Comparison of ENCODE assay signal across 23 cellular contexts in genomic region chr3:49649576-49649975, GRCh38.
"Had no signal": no experiment of that assay in that cellular context is flagged by ENCODE, and none has a peak within 500 bp of the region (broad histone marks: within the 10 kb centered on the region; RNA-seq: fewer than 3 reads in every experiment).

No MANE protein-coding gene starts in this region.

- H2AFZ ChIP-seq: neural progenitor cell had no signal

- ATAC-seq: activated T-cell treated with anti-CD3 and anti-CD28 coated beads, Interleukin-2, amount 50 U/mL, for 4 hours; esophagus mucosa; gastroesophageal sphincter; heart left ventricle; naive thymus-derived CD4-positive, alpha-beta T cell; pancreas; stimulated activated naive CD8-positive, alpha-beta T cell treated with anti-CD3 and anti-CD28 coated beads, Interleukin-15, Interleukin-2, amounts not matched to agents 100 U/mL and 50 U/mL, for 24 hours had no signal

- H3K27ac ChIP-seq: coronary artery, gastroesophageal sphincter, neural progenitor cell, pancreas, sigmoid colon, tibial nerve, uterus had no signal

- H3K36me3 ChIP-seq: gastroesophageal sphincter, neural progenitor cell, pancreas, sigmoid colon, uterus had no signal

- H3K4me1 ChIP-seq: gastroesophageal sphincter, neural progenitor cell, sigmoid colon, tibial nerve, uterus had no signal

- H3K9me3 Mint-ChIP-seq: activated CD4-positive, alpha-beta T cell treated with anti-CD3 and anti-CD28 coated beads, Interleukin-2, amount 10 ng/mL, durations not matched to agents 24 days and 14 days; activated naive CD4-positive, alpha-beta T cell treated with anti-CD3 and anti-CD28 coated beads, Interleukin-2, amount 10 ng/mL, durations not matched to agents 7 days and 5 days; activated T-cell treated with anti-CD3 and anti-CD28 coated beads, Interleukin-2, amount 50 U/mL, for 4 hours; central memory CD8-positive, alpha-beta T cell; neural progenitor cell; T-helper 1 cell treated with Interleukin-12 subunit alpha and Interleukin-12 subunit beta and Interleukin-4 antibody, amounts not matched to agents 30 μg/mL and 1 μg/mL, for 36 hours had no signal

- H3K4me2 ChIP-seq: neural progenitor cell had no signal

- H3K4me1 Mint-ChIP-seq: activated CD4-positive, alpha-beta T cell treated with anti-CD3 and anti-CD28 coated beads, Interleukin-2, amount 10 ng/mL, durations not matched to agents 24 days and 14 days; central memory CD8-positive, alpha-beta T cell had no signal

- H3K27me3 Mint-ChIP-seq: activated CD4-positive, alpha-beta T cell treated with anti-CD3 and anti-CD28 coated beads, Interleukin-2, amount 10 ng/mL, durations not matched to agents 24 days and 14 days; activated naive CD4-positive, alpha-beta T cell treated with anti-CD3 and anti-CD28 coated beads, Interleukin-2, amount 10 ng/mL, durations not matched to agents 7 days and 5 days; central memory CD8-positive, alpha-beta T cell; naive thymus-derived CD4-positive, alpha-beta T cell had no signal

- H3K36me3 Mint-ChIP-seq: activated naive CD4-positive, alpha-beta T cell treated with anti-CD3 and anti-CD28 coated beads, Interleukin-2, amount 10 ng/mL, durations not matched to agents 7 days and 5 days; naive thymus-derived CD4-positive, alpha-beta T cell; neural progenitor cell had no signal

- H3K27ac Mint-ChIP-seq: activated CD4-positive, alpha-beta T cell treated with anti-CD3 and anti-CD28 coated beads, Interleukin-2, amount 10 ng/mL, durations not matched to agents 24 days and 14 days; activated naive CD4-positive, alpha-beta T cell treated with anti-CD3 and anti-CD28 coated beads, Interleukin-2, amount 10 ng/mL, durations not matched to agents 7 days and 5 days; neural progenitor cell; T-helper 1 cell treated with Interleukin-12 subunit alpha and Interleukin-12 subunit beta and Interleukin-4 antibody, amounts not matched to agents 30 μg/mL and 1 μg/mL, for 36 hours had no signal

- H3K9ac ChIP-seq: neural progenitor cell had no signal

- H3K4me3 Mint-ChIP-seq: activated CD4-positive, alpha-beta T cell treated with anti-CD3 and anti-CD28 coated beads, Interleukin-2, amount 10 ng/mL, durations not matched to agents 24 days and 14 days; activated naive CD4-positive, alpha-beta T cell treated with anti-CD3 and anti-CD28 coated beads, Interleukin-2, amount 10 ng/mL, durations not matched to agents 7 days and 5 days; activated T-cell treated with anti-CD3 and anti-CD28 coated beads, Interleukin-2, amount 50 U/mL, for 4 hours; central memory CD8-positive, alpha-beta T cell; naive thymus-derived CD4-positive, alpha-beta T cell; neural progenitor cell; T-helper 1 cell treated with Interleukin-12 subunit alpha and Interleukin-12 subunit beta and Interleukin-4 antibody, amounts not matched to agents 30 μg/mL and 1 μg/mL, for 36 hours had no signal

- H3K9me3 ChIP-seq: gastroesophageal sphincter, heart left ventricle, pancreas, sigmoid colon, tibial nerve, uterus had no signal

- DNase-seq: activated CD4-positive, alpha-beta T cell treated with anti-CD3 and anti-CD28 coated beads, Interleukin-2, amount 10 ng/mL, durations not matched to agents 24 days and 14 days; activated CD8-positive, alpha-beta memory T cell treated with anti-CD3 and anti-CD28 coated beads, Interleukin-2, amount 50 U/mL, for 4 hours; activated effector memory CD4-positive, alpha-beta T cell treated with Interleukin-2 at 50 U/mL for 16 hours; activated naive CD4-positive, alpha-beta T cell treated with anti-CD3 and anti-CD28 coated beads, Interleukin-2, amount 10 ng/mL, durations not matched to agents 7 days and 5 days; activated T-cell treated with anti-CD3 and anti-CD28 coated beads, Interleukin-2, amount 50 U/mL, for 4 hours; mesendoderm; naive thymus-derived CD4-positive, alpha-beta T cell; pancreas; sigmoid colon; stimulated activated CD4-positive, alpha-beta T cell treated with anti-CD3 and anti-CD28 coated beads, Interleukin-12 subunit alpha, Interleukin-12 subunit beta, amount 100 ng/mL, for 4 hours; stimulated activated CD4-positive, alpha-beta T cell treated with anti-CD3 and anti-CD28 coated beads, Interleukin-1b, Interleukin-23, amount 100 ng/mL, for 48 hours; stimulated activated CD8-positive, alpha-beta memory T cell treated with anti-CD3 and anti-CD28 coated beads, Interleukin-4, amount 100 ng/mL, for 48 hours; stimulated activated naive CD8-positive, alpha-beta T cell treated with anti-CD3 and anti-CD28 coated beads, Interleukin-15, Interleukin-2, amounts not matched to agents 100 U/mL and 50 U/mL, for 24 hours; substantia nigra; uterus had no signal

- H3K4me3 ChIP-seq: coronary artery, gastroesophageal sphincter, heart left ventricle, neural progenitor cell, pancreas, sigmoid colon, tibial nerve, uterus had no signal

- H3K27me3 ChIP-seq: gastroesophageal sphincter, heart left ventricle, neural progenitor cell, pancreas, sigmoid colon, tibial nerve, uterus had no signal
